8 cellular contexts compared by ENCODE assay signal in genomic region chr5:123089572-123089970, GRCh38. TPM values are rescaled to one million over a fixed set of nuclear protein-coding genes. Genes with fewer than 3 reads are reported as not detected.
A peak's percentile ranks its signal among the peaks of the same experiment; 100 is the strongest.
DNase-seq lines count a peak whose midpoint lies in the region; ATAC-seq and TF ChIP-seq lines count a peak whose summit lies in the region.

No MANE protein-coding gene starts in this region.

- H3K4me3 ChIP-seq in Caco-2 (ENCODE audit: low read depth, low read length), result peak overlapping the region; percentile 61
- H3K4me3 ChIP-seq in MM.1S (ENCODE audit: low read length), result no peak overlapping the region; the same call in 1 of the 2 replicates
- no peak overlapping the region for H3K4me3 ChIP-seq in CD8-positive, alpha-beta T cell (ENCODE audit: low read depth, low read length)

- H3K36me3 ChIP-seq in Caco-2 (ENCODE audit: control insufficient read depth, insufficient read depth, low read length) (no peaks in the 10 kb centered on the region), MM.1S (replicated peaks; ENCODE audit: insufficient read depth, low read length) (no peaks in the 10 kb centered on the region)
- H3K36me3 ChIP-seq in CD8-positive, alpha-beta T cell (ENCODE audit: insufficient read depth, low read length), result no peaks in the 10 kb centered on the region

- H3K79me2 ChIP-seq in MM.1S (ENCODE audit: low read length), result no peaks in the 10 kb centered on the region

- no peaks in the 10 kb centered on the region for H3K9me2 ChIP-seq in MM.1S (replicated peaks; ENCODE audit: insufficient read depth, low read length)

- H3K27me3 ChIP-seq in Caco-2 (replicated peaks; ENCODE audit: control insufficient read depth, insufficient read depth, low read length) (no peaks in the 10 kb centered on the region; the same call in 1 of the 2 replicates), MM.1S (replicated peaks; ENCODE audit: insufficient read depth, low read length) (no peaks in the 10 kb centered on the region)
- peaks cover 13% of the 10 kb centered on the region for H3K27me3 ChIP-seq in CD8-positive, alpha-beta T cell (ENCODE audit: insufficient read depth, low read length)

- peak overlapping the region; percentile 45; the same call in 1 of the 2 replicates for H3K4me2 ChIP-seq in MM.1S (ENCODE audit: low read depth, low read length)

- peaks cover 6% of the 10 kb centered on the region for H3K4me1 Mint-ChIP-seq in Caco-2 (ENCODE audit: low read depth, unreplicated experiment)
- H3K4me1 Mint-ChIP-seq in CD8-positive, alpha-beta T cell (ENCODE audit: low read depth), result peaks cover 26% of the 10 kb centered on the region

- intact Hi-C loops in Caco-2 (cut with micrococcal nuclease; ENCODE audit: unreplicated experiment), result loop anchor here (1.0 to 5.0 kb wide), 2 partner anchors 30 to 52 kb away; partner anchors contain the start of gene PPIC
- intact Hi-C loops in CD8-positive, alpha-beta T cell (cut with DNase I, micrococcal nuclease), result no loop called here

- H4K20me1 ChIP-seq in MM.1S (ENCODE audit: insufficient read depth, low read length), result no peaks in the 10 kb centered on the region

- DNase-seq in Caco-2 (peak in 1 of 2 experiments; percentile 61), MM.1S (no peak), fibroblast of gingiva (ENCODE audit: low read depth) (peak; percentile 55), omental fat pad (ENCODE audit: low spot score) (no peak), Kasumi-1 (lab: John Stamatoyannopoulos, UW) (no peak)
- DNase-seq in CD8-positive, alpha-beta T cell, result no peak

- no peaks in the 10 kb centered on the region for H3K36me3 Mint-ChIP-seq in Caco-2 (ENCODE audit: insufficient read depth, unreplicated experiment)
- H3K36me3 Mint-ChIP-seq in CD8-positive, alpha-beta T cell, result no peaks in the 10 kb centered on the region

- no peaks in the 10 kb centered on the region for H3F3A ChIP-seq in MM.1S (ENCODE audit: insufficient read depth, low read length)

- no peaks in the 10 kb centered on the region for H3K9me3 Mint-ChIP-seq in Caco-2 (ENCODE audit: unreplicated experiment)
- no peaks in the 10 kb centered on the region for H3K9me3 Mint-ChIP-seq in CD8-positive, alpha-beta T cell

- no peak overlapping the region for H3K9ac ChIP-seq in MM.1S (ENCODE audit: low read length)

- POLR2A ChIA-PET in Caco-2 (lab: Charles Lee), result no interaction called here
- POLR2A ChIA-PET in CD8-positive, alpha-beta T cell (lab: Charles Lee), result no interaction called here

- CTCF ChIA-PET in Caco-2 (lab: Charles Lee), result interaction anchor here (1.1 kb wide), 1 partner anchor 10 kb away, joined by 3 read pairs; no protein-coding TSS in a partner anchor
- CTCF ChIA-PET in CD8-positive, alpha-beta T cell (lab: Charles Lee), result no interaction called here

- peak; percentile 43 for ATAC-seq in omental fat pad (ENCODE audit: low FRiP score)
- ATAC-seq in CD8-positive, alpha-beta T cell, result no peak
- no peak for ATAC-seq in GM21576 (IDR thresholded peaks at IDR 0.05; ENCODE audit: unreplicated experiment)
- ATAC-seq in HG02970 (IDR thresholded peaks at IDR 0.05; ENCODE audit: low FRiP score, unreplicated experiment), result no peak

- TF ChIP-seq CTCF in Caco-2 (IDR thresholded peaks at IDR 0.05; ENCODE audit: insufficient read depth in 1 of 2, low read depth in 1 of 2, low read length in 1 of 2, severe bottlenecking in 1 of 2, unreplicated experiment in 1 of 2), result peak in 1 of 2 experiments; percentile 21
- TF ChIP-seq CTCF in MM.1S (IDR thresholded peaks at IDR 0.05; ENCODE audit: low read length), result no peak
- TF ChIP-seq CTCF in omental fat pad (IDR thresholded peaks at IDR 0.05), result no peak
- no peak for TF ChIP-seq CTCF in CD8-positive, alpha-beta T cell (IDR thresholded peaks at IDR 0.05)

- no peak overlapping the region for H3K27ac Mint-ChIP-seq in Caco-2 (ENCODE audit: unreplicated experiment)
- H3K27ac Mint-ChIP-seq in CD8-positive, alpha-beta T cell, result no peak overlapping the region

- H3K4me1 ChIP-seq in Caco-2 (0 out of 2 replicates have a peak, but pooled peaks cover 3% of the 10 kb centered on the region), MM.1S (ENCODE audit: low read length) (no peaks in the 10 kb centered on the region)
- H3K4me1 ChIP-seq in CD8-positive, alpha-beta T cell (ENCODE audit: insufficient read depth, low read length), result peaks cover 4% of the 10 kb centered on the region

- H3K4me3 Mint-ChIP-seq in Caco-2 (ENCODE audit: unreplicated experiment), result peak overlapping the region; percentile 85
- no peak overlapping the region for H3K4me3 Mint-ChIP-seq in CD8-positive, alpha-beta T cell

- H3K9me3 ChIP-seq in Caco-2 (no peaks in the 10 kb centered on the region), MM.1S (replicated peaks; ENCODE audit: insufficient read depth, low read length) (no peaks in the 10 kb centered on the region)
- no peaks in the 10 kb centered on the region for H3K9me3 ChIP-seq in CD8-positive, alpha-beta T cell (ENCODE audit: low read length)

- H3K27me3 Mint-ChIP-seq in Caco-2 (ENCODE audit: insufficient read depth, unreplicated experiment), result peaks cover 47% of the 10 kb centered on the region
- peaks cover 66% of the 10 kb centered on the region for H3K27me3 Mint-ChIP-seq in CD8-positive, alpha-beta T cell (ENCODE audit: low read depth)

- no peak overlapping the region for H3K27ac ChIP-seq in MM.1S (ENCODE audit: low read length)
- H3K27ac ChIP-seq in CD8-positive, alpha-beta T cell (ENCODE audit: low read depth, low read length), result no peak overlapping the region

- no TSS peak for BruUV-seq in Caco-2 (replicated peaks; lab: Mats Ljungman, UMichigan)

- H2AFZ ChIP-seq in MM.1S (ENCODE audit: low read length), result no peak overlapping the region

RNA-seq across cellular contexts. Expression of gene PRDM6, which starts 0.5 kb away (rescaled TPM):
- total RNA-seq in Caco-2 (2022) (1.7 TPM in 2 replicates), omental fat pad (1 to 10 TPM in 2 of 4 donors, under 1 TPM in 2; 0.24 to 3.2 (median 1.3) TPM)
- not detected for total RNA-seq in CD8-positive, alpha-beta T cell

RNA-seq across cellular contexts. Expression of gene PPIC, which starts 53.0 kb away (rescaled TPM):
- 46.7 and 50.6 TPM in 2 replicates for total RNA-seq in Caco-2 (2022)
- total RNA-seq in omental fat pad, result 10 to 100 TPM in 3 of 4 donors, 1 to 10 TPM in 1; 9.0 to 48.7 (median 22.6) TPM
- total RNA-seq in CD8-positive, alpha-beta T cell, result not detected

Comparison
In these comparisons a context has a peak if more than half of its experiments do, and no peak if none do; other contexts are left out.
1. RNA of gene PPIC, which starts 53.0 kb away (total RNA-seq): 46.7 to 50.6 TPM in Caco-2 and 9.0 to 48.7 TPM in omental fat pad; not detected in CD8-positive, alpha-beta T cell; every median in the first group is over 10 times any median in the second.